Comparison of ENCODE assay signal across 10 cellular contexts in genomic region chr9:92608221-92609141, GRCh38.
DNase-seq lines count a peak whose midpoint lies in the region; ATAC-seq and TF ChIP-seq lines count a peak whose summit lies in the region.
"Had no signal": no experiment of that assay in that cellular context is flagged by ENCODE, and none has a peak within 500 bp of the region (broad histone marks: within the 10 kb centered on the region; RNA-seq: fewer than 3 reads in every experiment).

No MANE protein-coding gene starts in this region.

- no peak for TF ChIP-seq CTCF in HFFc6 (IDR thresholded peaks at IDR 0.05)
- no peak for TF ChIP-seq CTCF in ascending aorta (IDR thresholded peaks at IDR 0.05)
- TF ChIP-seq CTCF in gastrocnemius medialis (IDR thresholded peaks at IDR 0.05 in 4 of 5, conservative IDR thresholded peaks at IDR 0.05 in 1 of 5), result no peak

- DNase-seq in HFFc6 (peak; percentile 2), ascending aorta (ENCODE audit: low spot score in 2 of 2) (no peak), left ventricle myocardium superior (peak; percentile 82), gastrocnemius medialis (no peak), SW 1271 (lab: John Stamatoyannopoulos, UW) (no peak), DMS114 treated with DMSO at 0.1 percent for 48 hours (lab: John Stamatoyannopoulos, UW; ENCODE audit: unreplicated experiment) (no peak)
- DNase-seq in stimulated activated CD4-positive, alpha-beta T cell treated with anti-CD3 and anti-CD28 coated beads, Interleukin-4, amount 100 ng/mL, for 1 hour, result no peak
- DNase-seq: T-helper 1 cell had no signal

- in situ Hi-C loops in gastrocnemius medialis (cut with MboI; ENCODE audit: low sequenced_read_pairs in 4 of 4), result loop anchor here in 1 of 4 donors (25.0 kb wide), 1 partner anchor 96 kb away; no protein-coding TSS in a partner anchor

- no peak overlapping the region for H3K4me3 Mint-ChIP-seq in HFFc6

- H3K4me1 ChIP-seq in ascending aorta (peaks cover 7 to 25% of the 10 kb centered on the region in 2 donors), gastrocnemius medialis (peaks cover 13 to 26% of the 10 kb centered on the region in 2 donors)

- H3K4me3 ChIP-seq in ascending aorta (peak overlapping the region in 1 of 2 donors; percentile 17), gastrocnemius medialis (no peak overlapping the region)
- H3K4me3 ChIP-seq: thyroid gland had no signal

- H3K4me1 Mint-ChIP-seq in HFFc6 (ENCODE audit: low read depth), result peaks cover 27% of the 10 kb centered on the region

- H3K27me3 ChIP-seq in ascending aorta (no peaks in the 10 kb centered on the region), gastrocnemius medialis (no peaks in the 10 kb centered on the region)
- H3K27me3 ChIP-seq: thyroid gland had no signal

- H3K9me3 ChIP-seq in ascending aorta, result no peaks in the 10 kb centered on the region
- no peaks in the 10 kb centered on the region for H3K9me3 ChIP-seq in gastrocnemius medialis
- H3K9me3 ChIP-seq: thyroid gland had no signal

- peaks cover 7% of the 10 kb centered on the region for H3K9me3 Mint-ChIP-seq in HFFc6

- peak overlapping the region; percentile 22 for H3K27ac Mint-ChIP-seq in HFFc6

- H3K27me3 Mint-ChIP-seq in HFFc6 (ENCODE audit: insufficient read depth), result peaks cover 6% of the 10 kb centered on the region

- TF ChIP-seq POLR2A in gastrocnemius medialis (IDR thresholded peaks at IDR 0.05), result no peak

- peak overlapping the region; percentile 81 to 83 for H3K27ac ChIP-seq in ascending aorta
- H3K27ac ChIP-seq in gastrocnemius medialis, result peak overlapping the region; percentile 34 to 74 (median 59)

- ATAC-seq in left ventricle myocardium superior, result peak; percentile 74
- ATAC-seq in gastrocnemius medialis, result no peak
- no peak for ATAC-seq in GM19455 (IDR thresholded peaks at IDR 0.05; ENCODE audit: unreplicated experiment)

- H3K36me3 ChIP-seq in ascending aorta (peaks cover 2 to 18% of the 10 kb centered on the region in 2 donors), gastrocnemius medialis (peaks cover 0 to 7% of the 10 kb centered on the region in 2 donors)
- H3K36me3 ChIP-seq: thyroid gland had no signal

- peaks cover 30% of the 10 kb centered on the region for H3K36me3 Mint-ChIP-seq in HFFc6 (ENCODE audit: low read depth)

- intact Hi-C loops in ascending aorta (cut with DNase I), result no loop called here
- intact Hi-C loops in left ventricle myocardium superior (cut with micrococcal nuclease), result no loop called here
- intact Hi-C loops in gastrocnemius medialis (cut with DNase I; ENCODE audit: low total_unique reads), result no loop called here

Comparison
In these comparisons a context has a peak if more than half of its experiments do, and no peak if none do; other contexts are left out.
1. DNase-seq: peak in HFFc6 (single experiment) and left ventricle myocardium superior (single experiment); none in ascending aorta (0 of 2), gastrocnemius medialis (0 of 2), SW 1271 (0 of 2), DMS114 treated with DMSO at 0.1 percent for 48 hours (single experiment) and stimulated activated CD4-positive, alpha-beta T cell treated with anti-CD3 and anti-CD28 coated beads, Interleukin-4, amount 100 ng/mL, for 1 hour (single experiment).